Comparison of ENCODE assay signal across 8 cellular contexts in the genomic region with DNA sequence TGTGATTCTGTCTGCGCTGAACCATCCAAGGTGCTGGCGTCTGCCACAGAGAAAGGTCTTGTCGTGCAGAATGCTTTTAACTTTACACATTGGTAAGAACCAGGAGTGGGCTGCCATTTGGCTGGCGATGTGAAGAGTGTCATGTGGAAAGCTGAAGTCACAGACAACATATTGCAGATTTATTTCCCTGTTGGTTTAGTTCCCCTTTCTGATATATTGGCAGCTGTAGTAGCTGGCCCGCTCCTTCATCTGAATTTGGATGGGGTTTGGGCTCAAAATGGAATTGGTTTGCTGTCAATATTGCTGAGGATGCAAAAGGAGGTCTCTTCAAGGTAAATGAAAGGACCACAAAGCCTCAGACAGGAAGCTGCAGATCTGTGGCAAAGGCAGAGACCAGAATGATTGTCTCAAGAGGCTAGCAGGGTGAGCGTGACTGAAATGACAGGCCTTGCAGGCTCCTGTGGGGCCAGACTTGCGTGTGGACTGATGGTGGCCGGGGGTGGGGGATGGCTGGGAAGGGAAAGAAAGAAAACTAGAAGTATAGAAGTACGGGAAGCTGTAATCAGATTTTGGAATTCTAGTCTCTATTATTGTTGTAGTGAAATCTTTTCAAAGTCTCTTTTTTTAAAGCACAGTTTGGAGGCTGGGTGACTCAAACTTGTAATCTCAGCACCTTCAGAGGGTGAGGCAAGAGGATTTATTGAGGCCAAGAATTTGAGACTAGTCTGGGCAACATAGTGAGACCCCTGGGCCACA. TPM values are rescaled to one million over a fixed set of nuclear protein-coding genes. Genes with fewer than 3 reads are reported as not detected.
DNase-seq lines count a peak whose midpoint lies in the region; ATAC-seq and TF ChIP-seq lines count a peak whose summit lies in the region.

No MANE protein-coding gene starts in this region.

- no peaks in the 10 kb centered on the region for H3K9me3 ChIP-seq in sigmoid colon

- H3K27ac ChIP-seq in sigmoid colon, result no peak overlapping the region

- in situ Hi-C loops in KBM-7 (cut with MboI; ENCODE audit: low pct_unique_long_range_greater_than_20kb, low sequenced_read_pairs), result no loop called here

- H3K4me3 ChIP-seq in sigmoid colon, result no peak overlapping the region

- intact Hi-C loops in sigmoid colon (cut with DNase I), result no loop called here

- peak; percentile 78 for DNase-seq in KBM-7
- DNase-seq in activated effector memory CD4-positive, alpha-beta T cell treated with anti-CD3 and anti-CD28 coated beads, Interleukin-2, amount 50 U/mL, for 16 hours, result peak; percentile 71
- DNase-seq in stimulated activated naive CD4-positive, alpha-beta T cell treated with Interleukin-2 at 50 U/mL for 16 hours (lab: John Stamatoyannopoulos, UW), result peak; percentile 9
- DNase-seq in NCI-H510A treated with DMSO at 0.1 percent for 48 hours (lab: John Stamatoyannopoulos, UW), result no peak
- no peak for DNase-seq in NCI-H226
- DNase-seq in sigmoid colon, result no peak

- no peak for TF ChIP-seq CTCF in sigmoid colon (IDR thresholded peaks at IDR 0.05)

- TF ChIP-seq POLR2A in sigmoid colon (IDR thresholded peaks at IDR 0.05), result no peak

- no peak for TF ChIP-seq EP300 in sigmoid colon (IDR thresholded peaks at IDR 0.05)

- no peaks in the 10 kb centered on the region for H3K36me3 ChIP-seq in sigmoid colon

- ATAC-seq in GM18499 (IDR thresholded peaks at IDR 0.05; ENCODE audit: insufficient read depth, unreplicated experiment) (peak; percentile 93), GM21528 (IDR thresholded peaks at IDR 0.05; ENCODE audit: low FRiP score, unreplicated experiment) (peak; percentile 87)

- 58 to 86% methylated on average over 9 of the region's 9 CpGs for WGBS in sigmoid colon, 2 donors

- H3K4me1 ChIP-seq in sigmoid colon, result peaks cover 0 to under 1% (median 0%) of the 10 kb centered on the region in 4 donors

- H3K27me3 ChIP-seq in sigmoid colon, result no peaks in the 10 kb centered on the region

RNA-seq across cellular contexts. Expression of a gene that starts 25.1 kb away (rescaled TPM):
- 1 to 10 TPM in 1 of 4 donors, under 1 TPM in 3; 0.55 to 1.1 (median 0.90) TPM for total RNA-seq in sigmoid colon
- polyA plus RNA-seq in sigmoid colon, result 1 to 10 TPM in 2 of 3 donors, under 1 TPM in 1; 0.60 to 3.5 (median 2.3) TPM

Comparison
In these comparisons a context has a peak if more than half of its experiments do, and no peak if none do; other contexts are left out.
1. DNase-seq: peak in KBM-7 (single experiment), activated effector memory CD4-positive, alpha-beta T cell treated with anti-CD3 and anti-CD28 coated beads, Interleukin-2, amount 50 U/mL, for 16 hours (single experiment) and stimulated activated naive CD4-positive, alpha-beta T cell treated with Interleukin-2 at 50 U/mL for 16 hours (single experiment); none in NCI-H510A treated with DMSO at 0.1 percent for 48 hours (single experiment), NCI-H226 (single experiment) and sigmoid colon (single experiment).